ENCODE assay signal across 1 cellular context in genomic region chr4:15001825-15002658, GRCh38.
TF ChIP-seq lines count a peak whose summit lies in the region.

Gene CPEB2, plus strand, starts transcription at chr4:15002481. Its CDS starts 193 bp downstream, at chr4:15002674.

TF ChIP-seq in HEK293, 187 proteins besides CTCF, POLR2A, EP300 and RAD21 (continued from another document):
- TF ChIP-seq BCL11A (tag by site-specific recombination; IDR thresholded peaks at IDR 0.05; ENCODE audit: low read depth), result 0 out of 2 replicates have a peak, but pooled peaks have one; percentile 15
- TF ChIP-seq GLIS1 (tag by site-specific recombination; IDR thresholded peaks at IDR 0.05), result peak; percentile 76
- TF ChIP-seq ZBTB7A (tag by site-specific recombination; IDR thresholded peaks at IDR 0.05; ENCODE audit: low read depth), result 0 out of 2 replicates have a peak, but pooled peaks have one; percentile 23
- TF ChIP-seq ZBTB20 (tag by site-specific recombination; IDR thresholded peaks at IDR 0.05), result peak; percentile 97
- TF ChIP-seq ZNF629 (tag by site-specific recombination; IDR thresholded peaks at IDR 0.05), result 0 out of 2 replicates have a peak, but pooled peaks have one; percentile 27
- peak; percentile 63 for TF ChIP-seq SP3 (tag by site-specific recombination; IDR thresholded peaks at IDR 0.05)
- peak; percentile 41; the same call in 1 of the 2 replicates for TF ChIP-seq ZNF600 (tag by site-specific recombination; IDR thresholded peaks at IDR 0.05)
- peak; percentile 61; the same call in 1 of the 2 replicates for TF ChIP-seq WT1 (tag by site-specific recombination; IDR thresholded peaks at IDR 0.05)
- TF ChIP-seq ZNF701 (tag by site-specific recombination; IDR thresholded peaks at IDR 0.05), result no peak
- TF ChIP-seq SP2 (tag by site-specific recombination; IDR thresholded peaks at IDR 0.05), result peak; percentile 85
- peak; percentile 35; the same call in 1 of the 2 replicates for TF ChIP-seq ZBTB11 (tag by site-specific recombination; conservative IDR thresholded peaks at IDR 0.05; ENCODE audit: low read depth)
- no peak for TF ChIP-seq ZNF174 (tag by site-specific recombination; IDR thresholded peaks at IDR 0.05)
